In genomic region chr9:98056403-98057094, GRCh38 we compare ENCODE assay signal across 8 cellular contexts. TPM values are rescaled to one million over a fixed set of nuclear protein-coding genes. Genes with fewer than 3 reads are reported as not detected.
DNase-seq lines count a peak whose midpoint lies in the region; ATAC-seq and TF ChIP-seq lines count a peak whose summit lies in the region.

NANS (plus strand) TSS chr9:98056732; CDS start chr9:98056809, 77 bp downstream.

- POLR2A ChIA-PET in AG04449 (lab: Yijun Ruan, JAX) = interaction anchor here (0.8 to 1.5 kb wide), 4 partner anchors 17 to 74 kb away, joined by 3 to 5 read pairs (median 3); partner anchors contain the start of gene ANP32B

- intact Hi-C loops in breast epithelium (cut with DNase I; ENCODE audit: low total_unique reads) = no loop called here

- H3K9ac ChIP-seq in skeletal muscle tissue (ENCODE audit: low read depth in 1 of 3, low read length in 3 of 3) = peak within 1 kb of the TSS; percentile 82 to 89 (median 84)

- DNase-seq in AG04449 (ENCODE audit: low read depth, low spot score) (peak; percentile 76), NCI-H2227 (lab: John Stamatoyannopoulos, UW; ENCODE audit: unreplicated experiment) (peak; percentile 90), WERI-Rb-1 (peak; percentile 98), breast epithelium (ENCODE audit: low spot score in 2 of 2) (peak; percentile 88 to 90)

- H3K4me1 ChIP-seq in breast epithelium (no peaks in the 10 kb centered on the region), skeletal muscle tissue (ENCODE audit: control insufficient read depth in 3 of 3, insufficient read depth in 3 of 3, low read length in 3 of 3) (peaks cover 4 to 13% (median 12%) of the 10 kb centered on the region in 3 donors)

- H3K9me3 ChIP-seq in WERI-Rb-1 (ENCODE audit: severe bottlenecking) (no peaks in the 10 kb centered on the region), breast epithelium (no peaks in the 10 kb centered on the region), iPS-18c (ENCODE audit: control insufficient read depth, insufficient read depth, low read length) (no peaks in the 10 kb centered on the region), skeletal muscle tissue (ENCODE audit: control insufficient read depth in 3 of 3, low read length in 3 of 3) (no peaks in the 10 kb centered on the region)

- H3K36me3 ChIP-seq in WERI-Rb-1 = peaks cover 15% of the 10 kb centered on the region
- H3K36me3 ChIP-seq in breast epithelium = no peaks in the 10 kb centered on the region
- peaks cover 3 to 5% (median 4%) of the 10 kb centered on the region in 3 donors for H3K36me3 ChIP-seq in skeletal muscle tissue (ENCODE audit: control insufficient read depth in 3 of 3, insufficient read depth in 3 of 3, low read length in 3 of 3)

- H3K27ac ChIP-seq in WERI-Rb-1 (peak within 1 kb of the TSS; percentile 77), breast epithelium (peak within 1 kb of the TSS; percentile 95), skeletal muscle tissue (ENCODE audit: low read depth, low read length) (peak within 1 kb of the TSS; percentile 87)

- peak; percentile 86 for ATAC-seq in GM18873 (IDR thresholded peaks at IDR 0.05; ENCODE audit: low FRiP score, unreplicated experiment)
- ATAC-seq in HG03135 (IDR thresholded peaks at IDR 0.05; ENCODE audit: unreplicated experiment) = peak; percentile 94

- peak; percentile 63 for TF ChIP-seq POLR2A in breast epithelium (IDR thresholded peaks at IDR 0.05)

- TF ChIP-seq CTCF in AG04449 (IDR thresholded peaks at IDR 0.05; ENCODE audit: insufficient read depth, low read length, missing control alignments) = peak; percentile 16
- peak; percentile 31; the same call in 1 of the 2 replicates for TF ChIP-seq CTCF in WERI-Rb-1 (IDR thresholded peaks at IDR 0.05; ENCODE audit: low read depth, low read length)
- TF ChIP-seq CTCF in breast epithelium (IDR thresholded peaks at IDR 0.05) = no peak

- H3K4me3 ChIP-seq in AG04449 (ENCODE audit: low read depth, low read length) (peak within 1 kb of the TSS; percentile 89), WERI-Rb-1 (ENCODE audit: low read depth, low read length) (peak within 1 kb of the TSS; percentile 61), breast epithelium (peak within 1 kb of the TSS; percentile 79 to 90 (median 84)), iPS-18c (ENCODE audit: insufficient read depth, low read depth, low read length) (peak within 1 kb of the TSS; percentile 81), skeletal muscle tissue (ENCODE audit: low read length in 3 of 3) (peak within 1 kb of the TSS; percentile 88 to 94 (median 91))

- H3K27me3 ChIP-seq in WERI-Rb-1 (ENCODE audit: insufficient read depth, low read depth, severe bottlenecking) (no peaks in the 10 kb centered on the region), breast epithelium (no peaks in the 10 kb centered on the region), skeletal muscle tissue (ENCODE audit: control insufficient read depth in 3 of 3, insufficient read depth in 3 of 3, low read length in 3 of 3) (no peaks in the 10 kb centered on the region)

- CTCF ChIA-PET in AG04449 (lab: Yijun Ruan, JAX) = interaction anchor here (1.0 to 5.6 kb wide), 10 partner anchors 9 to 155 kb away, joined by 3 to 72 read pairs (median 5); partner anchors contain the start of gene TRMO

RNA-seq across cellular contexts. Expression of gene NANS, which starts in this region (rescaled TPM):
- total RNA-seq in breast epithelium (10 to 100 TPM; 43.8 to 80.6 (median 54.7) TPM), skeletal muscle tissue (32.4 TPM)

Comparison
In these comparisons a context has a peak if more than half of its experiments do, and no peak if none do; other contexts are left out.
1. Peak in every context shown above with its lines: DNase-seq, ATAC-seq, H3K4me3 ChIP-seq and H3K27ac ChIP-seq.
2. CTCF ChIP-seq: peak in AG04449 (single experiment) and WERI-Rb-1 (single experiment); none in breast epithelium (0 of 3).